ENCODE assay signal across 17 cellular contexts in the genomic region with DNA sequence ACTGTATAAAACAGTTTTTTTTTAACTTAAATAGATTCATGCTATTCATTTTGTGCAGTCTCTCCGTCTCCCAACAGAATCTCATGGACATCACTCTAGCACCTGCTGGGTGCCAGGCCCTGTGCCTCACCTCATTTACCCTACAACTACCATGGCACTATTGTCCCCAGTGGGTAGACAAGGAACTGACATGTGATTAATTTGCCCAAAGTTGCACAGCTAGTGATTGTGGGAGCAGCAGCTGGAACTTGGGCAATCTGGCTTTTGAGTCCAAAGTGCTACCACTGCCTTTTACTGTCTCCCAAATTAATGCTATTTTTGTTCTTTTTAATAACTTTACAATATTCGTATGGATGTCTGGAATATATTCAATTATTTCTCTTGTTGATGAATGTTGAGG. TPM values are rescaled to one million over a fixed set of nuclear protein-coding genes. Genes with fewer than 3 reads are reported as not detected.
DNase-seq lines count a peak whose midpoint lies in the region; ATAC-seq and TF ChIP-seq lines count a peak whose summit lies in the region.
"Had no signal": no experiment of that assay in that cellular context is flagged by ENCODE, and none has a peak within 500 bp of the region (broad histone marks: within the 10 kb centered on the region; RNA-seq: fewer than 3 reads in every experiment).

No MANE protein-coding gene starts in this region.

- peaks cover 37% of the 10 kb centered on the region for H3K36me3 Mint-ChIP-seq in CD4-positive, alpha-beta T cell (ENCODE audit: low read depth)
- H3K36me3 Mint-ChIP-seq in CD14-positive monocyte: no peaks in the 10 kb centered on the region

- POLR2A ChIA-PET in CD4-positive, alpha-beta T cell (lab: Charles Lee): no interaction called here

- no peak for DNase-seq in CD4-positive, alpha-beta T cell
- DNase-seq in erythroblast (lab: John Stamatoyannopoulos, UW) (peak; percentile 30 to 42), prostate gland (ENCODE audit: low spot score) (no peak), CD14-positive monocyte (ENCODE audit: low spot score) (no peak), islet precursor cell (no peak), NCI-H1417 treated with DMSO at 0.1 percent for 48 hours (lab: John Stamatoyannopoulos, UW) (no peak)
- DNase-seq: activated CD4-positive, alpha-beta memory T cell treated with anti-CD3 and anti-CD28 coated beads for 36 hours; activated effector memory CD4-positive, alpha-beta T cell treated with anti-CD3 and anti-CD28 coated beads, Interleukin-2, amount 50 U/mL, for 16 hours; foreskin melanocyte; immature natural killer cell; NCI-H1105; NCI-H510A; stimulated activated CD4-positive, alpha-beta T cell treated with anti-CD3 and anti-CD28 coated beads, Interleukin-4, amount 100 ng/mL, for 24 hours; stimulated activated naive CD4-positive, alpha-beta T cell treated with Interleukin-2 at 50 U/mL for 16 hours had no signal

- H3K9me3 Mint-ChIP-seq in CD4-positive, alpha-beta T cell: no peaks in the 10 kb centered on the region
- no peaks in the 10 kb centered on the region for H3K9me3 Mint-ChIP-seq in CD14-positive monocyte
- H3K9me3 Mint-ChIP-seq: activated CD4-positive, alpha-beta memory T cell treated with anti-CD3 and anti-CD28 coated beads for 36 hours; immature natural killer cell had no signal

- H3K27me3 ChIP-seq in CD4-positive, alpha-beta T cell (ENCODE audit: control insufficient read depth, insufficient read depth, low read length): no peaks in the 10 kb centered on the region
- no peaks in the 10 kb centered on the region for H3K27me3 ChIP-seq in prostate gland (replicated peaks; ENCODE audit: insufficient read depth)
- H3K27me3 ChIP-seq: vagina had no signal

- TF ChIP-seq CTCF in CD4-positive, alpha-beta T cell (IDR thresholded peaks at IDR 0.05): no peak
- TF ChIP-seq CTCF in prostate gland (IDR thresholded peaks at IDR 0.05): no peak
- TF ChIP-seq CTCF in CD14-positive monocyte (IDR thresholded peaks at IDR 0.05): no peak

- H3K9me3 ChIP-seq in CD4-positive, alpha-beta T cell (ENCODE audit: control insufficient read depth, low read length): no peaks in the 10 kb centered on the region
- no peaks in the 10 kb centered on the region for H3K9me3 ChIP-seq in prostate gland
- H3K9me3 ChIP-seq: vagina had no signal

- no peaks in the 10 kb centered on the region for H3K27me3 Mint-ChIP-seq in CD4-positive, alpha-beta T cell
- no peaks in the 10 kb centered on the region for H3K27me3 Mint-ChIP-seq in CD14-positive monocyte (ENCODE audit: low read depth in 3 of 3)
- H3K27me3 Mint-ChIP-seq: activated CD4-positive, alpha-beta memory T cell treated with anti-CD3 and anti-CD28 coated beads for 36 hours had no signal

- no peaks in the 10 kb centered on the region for H3K36me3 ChIP-seq in prostate gland
- H3K36me3 ChIP-seq: vagina had no signal

- H3K27ac ChIP-seq in CD4-positive, alpha-beta T cell (ENCODE audit: low read depth, low read length): no peak overlapping the region
- no peak overlapping the region for H3K27ac ChIP-seq in prostate gland
- H3K27ac ChIP-seq: vagina had no signal

- H3K4me3 Mint-ChIP-seq in CD4-positive, alpha-beta T cell: no peak overlapping the region
- H3K4me3 Mint-ChIP-seq in CD14-positive monocyte: no peak overlapping the region
- H3K4me3 Mint-ChIP-seq: activated CD4-positive, alpha-beta memory T cell treated with anti-CD3 and anti-CD28 coated beads for 36 hours; immature natural killer cell had no signal

- CTCF ChIA-PET in CD4-positive, alpha-beta T cell (lab: Charles Lee): interaction anchor here (0.7 to 1.0 kb wide), 2 partner anchors 22 to 23 kb away, joined by 3 to 4 read pairs; no protein-coding TSS in a partner anchor

- intact Hi-C loops in CD4-positive, alpha-beta T cell (cut with DNase I, micrococcal nuclease): loop anchor here in 1 of 2 experiments (1.0 kb wide), 1 partner anchor 108 kb away; no protein-coding TSS in a partner anchor
- intact Hi-C loops in prostate gland (cut with DNase I): loop anchor here (10.0 kb wide), 1 partner anchor 156 kb away; no protein-coding TSS in a partner anchor
- intact Hi-C loops in CD14-positive monocyte (cut with micrococcal nuclease): no loop called here

- no peaks in the 10 kb centered on the region for H3K4me1 ChIP-seq in prostate gland (replicated peaks)
- H3K4me1 ChIP-seq: vagina had no signal

- H3K27ac Mint-ChIP-seq in CD4-positive, alpha-beta T cell: no peak overlapping the region
- H3K27ac Mint-ChIP-seq in CD14-positive monocyte: peak overlapping the region in 1 of 7 donors; percentile 9
- H3K27ac Mint-ChIP-seq: activated CD4-positive, alpha-beta memory T cell treated with anti-CD3 and anti-CD28 coated beads for 36 hours had no signal

- H3K4me1 Mint-ChIP-seq in CD4-positive, alpha-beta T cell (ENCODE audit: low read depth): no peaks in the 10 kb centered on the region
- peaks cover 3% of the 10 kb centered on the region for H3K4me1 Mint-ChIP-seq in CD14-positive monocyte
- H3K4me1 Mint-ChIP-seq: immature natural killer cell had no signal

- peak; percentile 82 for ATAC-seq in CD4-positive, alpha-beta T cell (ENCODE audit: poor library complexity)
- ATAC-seq in GM18909 (IDR thresholded peaks at IDR 0.05; ENCODE audit: poor library complexity, unreplicated experiment): peak; percentile 65
- peak; percentile 44 for ATAC-seq in HG03520 (IDR thresholded peaks at IDR 0.05; ENCODE audit: unreplicated experiment)

- no peak overlapping the region for H3K4me3 ChIP-seq in prostate gland
- H3K4me3 ChIP-seq: vagina had no signal

- TF ChIP-seq POLR2A in erythroblast (IDR thresholded peaks at IDR 0.05; ENCODE audit: low read length) (no peak), prostate gland (IDR thresholded peaks at IDR 0.05) (no peak)

- 92% methylated on average over 2 of the region's 2 CpGs for WGBS in prostate gland

RNA-seq across cellular contexts. Expression of a gene that starts 11.2 kb away (rescaled TPM):
- total RNA-seq in CD4-positive, alpha-beta T cell: 10 to 100 TPM; 92.8 to 99.9 TPM
- total RNA-seq in prostate gland: 10 to 100 TPM; 42.7 to 44.5 TPM
- polyA plus RNA-seq in CD14-positive monocyte: 10 to 100 TPM in 1 of 2 donors, 1 to 10 TPM in 1; 7.3 to 13.9 TPM

Comparison
In these comparisons a context has a peak if more than half of its experiments do, and no peak if none do; other contexts are left out.
1. DNase-seq: peak in erythroblast (2 of 2); none in CD4-positive, alpha-beta T cell (0 of 10), prostate gland (single experiment), CD14-positive monocyte (single experiment), islet precursor cell (single experiment) and NCI-H1417 treated with DMSO at 0.1 percent for 48 hours (single experiment).
2. Peak in every context shown above with its lines, with median percentiles within 50 percentile points of each other: ATAC-seq.